8 cellular contexts compared by ENCODE assay signal in the genomic region with DNA sequence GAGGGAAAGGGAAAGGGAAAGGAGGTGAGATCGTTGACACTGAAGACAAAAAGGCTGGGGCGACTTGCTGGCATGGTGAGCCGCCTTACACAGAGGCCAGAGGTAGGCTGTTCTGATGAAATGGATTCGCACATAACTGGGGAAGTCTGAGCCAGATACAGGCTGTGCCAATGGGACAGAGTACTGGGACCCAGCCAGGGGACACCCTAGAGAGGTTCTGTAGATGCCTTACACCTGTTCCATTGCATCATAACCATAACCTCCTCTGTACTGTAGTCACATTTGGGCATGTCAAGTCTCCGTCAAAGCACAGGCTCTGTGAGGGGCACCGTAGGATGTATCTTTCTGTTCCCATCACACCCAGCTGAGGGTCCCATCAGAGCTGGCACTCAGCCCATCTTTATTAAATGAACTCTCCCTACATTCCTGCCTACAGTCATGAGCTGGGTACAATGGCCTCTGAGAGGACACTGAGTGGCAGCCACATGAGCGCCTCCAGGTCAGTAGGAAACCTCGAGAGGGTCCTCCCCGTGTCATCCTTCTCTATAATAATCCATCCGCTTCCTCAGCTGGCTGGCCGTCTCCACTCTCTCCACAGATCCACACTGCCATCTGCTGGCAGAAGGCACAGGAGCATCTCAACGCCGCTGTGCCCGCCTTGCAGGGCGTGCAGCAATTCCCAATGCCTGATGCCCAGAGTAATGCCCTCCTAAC.
DNase-seq lines count a peak whose midpoint lies in the region; ATAC-seq and TF ChIP-seq lines count a peak whose summit lies in the region.

No MANE protein-coding gene starts in this region.

- TF ChIP-seq CTCF in SK-N-SH (IDR thresholded peaks at IDR 0.05), result peak; percentile 91
- TF ChIP-seq CTCF in prostate gland (IDR thresholded peaks at IDR 0.05), result peak; percentile 54 to 82 (median 70)
- TF ChIP-seq CTCF in uterus (IDR thresholded peaks at IDR 0.05), result peak; percentile 80 to 91 (median 84)

- H4K20me1 ChIP-seq in SK-N-SH (ENCODE audit: insufficient read depth), result no peaks in the 10 kb centered on the region

- H3K9me3 ChIP-seq in SK-N-SH, result no peaks in the 10 kb centered on the region
- H3K9me3 ChIP-seq in prostate gland, result no peaks in the 10 kb centered on the region
- H3K9me3 ChIP-seq in uterus, result no peaks in the 10 kb centered on the region

- no peak overlapping the region; the same call in 1 of the 2 replicates for H2AFZ ChIP-seq in SK-N-SH (ENCODE audit: low read depth)

- peaks cover 3% of the 10 kb centered on the region for H3F3A ChIP-seq in SK-N-SH (replicated peaks; ENCODE audit: insufficient read depth)

- no peaks in the 10 kb centered on the region for H3K9me2 ChIP-seq in SK-N-SH

- H3K4me3 ChIP-seq in SK-N-SH (ENCODE audit: low read depth in 2 of 2, low read length in 1 of 2), result peak overlapping the region in 1 of 2 experiments; percentile 31; a peak in 1 of 4 replicates
- no peak overlapping the region for H3K4me3 ChIP-seq in prostate gland
- no peak overlapping the region for H3K4me3 ChIP-seq in uterus

- TF ChIP-seq POLR2A in prostate gland (IDR thresholded peaks at IDR 0.05) (no peak), uterus (IDR thresholded peaks at IDR 0.05) (no peak)

- CTCF ChIA-PET in SK-N-SH (lab: Yijun Ruan, JAX), result interaction anchor here (0.6 to 2.7 kb wide), 20 partner anchors 8 to 991 kb away, joined by 3 to 27 read pairs (median 4); no protein-coding TSS in a partner anchor

- H3K4me1 ChIP-seq in SK-N-SH (ENCODE audit: control insufficient read depth in 1 of 2, insufficient read depth in 2 of 2, low read depth in 1 of 2, low read length in 1 of 2) (peaks cover 0 to 9% of the 10 kb centered on the region in 2 experiments; a peak in 1 of 4 replicates), prostate gland (replicated peaks) (no peaks in the 10 kb centered on the region), uterus (no peaks in the 10 kb centered on the region)

- POLR2A ChIA-PET in SK-N-SH (lab: Yijun Ruan, JAX), result no interaction called here

- ATAC-seq in Right ventricle myocardium inferior, result peak; percentile 79

- H3K79me2 ChIP-seq in SK-N-SH (ENCODE audit: insufficient read depth), result no peaks in the 10 kb centered on the region

- H3K4me3 Mint-ChIP-seq in activated naive CD4-positive, alpha-beta T cell treated with anti-CD3 and anti-CD28 coated beads, Interleukin-2, amount 50 U/mL, for 24 hours, result peak overlapping the region; percentile 40

- H3K36me3 ChIP-seq in SK-N-SH (replicated peaks in 1 of 2; ENCODE audit: control insufficient read depth in 1 of 2, insufficient read depth in 2 of 2, low read length in 1 of 2) (no peaks in the 10 kb centered on the region), prostate gland (no peaks in the 10 kb centered on the region), uterus (no peaks in the 10 kb centered on the region)

- no peak overlapping the region for H3K27ac Mint-ChIP-seq in activated naive CD4-positive, alpha-beta T cell treated with anti-CD3 and anti-CD28 coated beads, Interleukin-2, amount 50 U/mL, for 24 hours

- intact Hi-C loops in Right ventricle myocardium inferior (cut with DNase I), result no loop called here
- intact Hi-C loops in prostate gland (cut with DNase I), result no loop called here
- intact Hi-C loops in uterus (cut with DNase I; ENCODE audit: low total_unique reads), result no loop called here

- no peak overlapping the region for H3K9ac ChIP-seq in SK-N-SH

- H3K9me3 Mint-ChIP-seq in activated naive CD4-positive, alpha-beta T cell treated with anti-CD3 and anti-CD28 coated beads, Interleukin-2, amount 50 U/mL, for 24 hours, result no peaks in the 10 kb centered on the region

- WGBS in SK-N-SH (ENCODE audit: low lambda C conversion rate), result 30% methylated on average over 11 of the region's 15 CpGs
- 26% methylated on average over 14 of the region's 15 CpGs for WGBS in prostate gland

- H3K27me3 ChIP-seq in SK-N-SH (ENCODE audit: insufficient read depth), result no peaks in the 10 kb centered on the region; the same call in 1 of the 2 replicates
- H3K27me3 ChIP-seq in prostate gland (replicated peaks; ENCODE audit: insufficient read depth), result no peaks in the 10 kb centered on the region
- no peaks in the 10 kb centered on the region for H3K27me3 ChIP-seq in uterus

- peak; percentile 94 for TF ChIP-seq RAD21 in SK-N-SH (IDR thresholded peaks at IDR 0.05; ENCODE audit: low read length)

- no peak overlapping the region for H3K27ac ChIP-seq in SK-N-SH (ENCODE audit: low read depth in 2 of 2, low read length in 1 of 2)
- H3K27ac ChIP-seq in prostate gland, result no peak overlapping the region
- no peak overlapping the region for H3K27ac ChIP-seq in uterus

- no peaks in the 10 kb centered on the region for H3K36me3 Mint-ChIP-seq in activated naive CD4-positive, alpha-beta T cell treated with anti-CD3 and anti-CD28 coated beads, Interleukin-2, amount 50 U/mL, for 24 hours

- H3K27me3 Mint-ChIP-seq in activated naive CD4-positive, alpha-beta T cell treated with anti-CD3 and anti-CD28 coated beads, Interleukin-2, amount 50 U/mL, for 24 hours, result no peaks in the 10 kb centered on the region

- H3K4me2 ChIP-seq in SK-N-SH, result no peak overlapping the region

- H3K4me1 Mint-ChIP-seq in activated naive CD4-positive, alpha-beta T cell treated with anti-CD3 and anti-CD28 coated beads, Interleukin-2, amount 50 U/mL, for 24 hours, result peaks cover 19% of the 10 kb centered on the region

- no peak for TF ChIP-seq EP300 in SK-N-SH (IDR thresholded peaks at IDR 0.05; ENCODE audit: borderline replicate concordance in 1 of 2, low read depth in 1 of 2, low read length in 1 of 2)

- DNase-seq in GM04504 (ENCODE audit: low read depth), result peak; percentile 46
- peak; percentile 72 for DNase-seq in H4 (ENCODE audit: low spot score)
- peak; percentile 73 for DNase-seq in LoVo (ENCODE audit: low spot score)
- DNase-seq in SK-N-SH, result peak; percentile 79
- DNase-seq in Right ventricle myocardium inferior (ENCODE audit: missing footprints), result peak; percentile 87
- peak; percentile 62 for DNase-seq in prostate gland (ENCODE audit: low spot score)
- peak; percentile 75 to 79 for DNase-seq in uterus

TF ChIP-seq in SK-N-SH, 30 proteins besides CTCF, POLR2A, EP300 and RAD21:
- TF ChIP-seq CHD2 (IDR thresholded peaks at IDR 0.05; ENCODE audit: low read length, partially characterized antibody) (no peak), SMC3 (IDR thresholded peaks at IDR 0.05; ENCODE audit: low read depth, low read length) (peak; percentile 76), SIN3A (IDR thresholded peaks at IDR 0.05; ENCODE audit: borderline replicate concordance, low read depth, low read length) (no peak), TCF12 (IDR thresholded peaks at IDR 0.05) (no peak), FOXJ3 (CRISPR knock-in tag; IDR thresholded peaks at IDR 0.05) (no peak), NFIC (IDR thresholded peaks at IDR 0.05; ENCODE audit: borderline replicate concordance) (peak; percentile 31; the same call in 1 of the 2 replicates)
- TF ChIP-seq, protein P1, sequence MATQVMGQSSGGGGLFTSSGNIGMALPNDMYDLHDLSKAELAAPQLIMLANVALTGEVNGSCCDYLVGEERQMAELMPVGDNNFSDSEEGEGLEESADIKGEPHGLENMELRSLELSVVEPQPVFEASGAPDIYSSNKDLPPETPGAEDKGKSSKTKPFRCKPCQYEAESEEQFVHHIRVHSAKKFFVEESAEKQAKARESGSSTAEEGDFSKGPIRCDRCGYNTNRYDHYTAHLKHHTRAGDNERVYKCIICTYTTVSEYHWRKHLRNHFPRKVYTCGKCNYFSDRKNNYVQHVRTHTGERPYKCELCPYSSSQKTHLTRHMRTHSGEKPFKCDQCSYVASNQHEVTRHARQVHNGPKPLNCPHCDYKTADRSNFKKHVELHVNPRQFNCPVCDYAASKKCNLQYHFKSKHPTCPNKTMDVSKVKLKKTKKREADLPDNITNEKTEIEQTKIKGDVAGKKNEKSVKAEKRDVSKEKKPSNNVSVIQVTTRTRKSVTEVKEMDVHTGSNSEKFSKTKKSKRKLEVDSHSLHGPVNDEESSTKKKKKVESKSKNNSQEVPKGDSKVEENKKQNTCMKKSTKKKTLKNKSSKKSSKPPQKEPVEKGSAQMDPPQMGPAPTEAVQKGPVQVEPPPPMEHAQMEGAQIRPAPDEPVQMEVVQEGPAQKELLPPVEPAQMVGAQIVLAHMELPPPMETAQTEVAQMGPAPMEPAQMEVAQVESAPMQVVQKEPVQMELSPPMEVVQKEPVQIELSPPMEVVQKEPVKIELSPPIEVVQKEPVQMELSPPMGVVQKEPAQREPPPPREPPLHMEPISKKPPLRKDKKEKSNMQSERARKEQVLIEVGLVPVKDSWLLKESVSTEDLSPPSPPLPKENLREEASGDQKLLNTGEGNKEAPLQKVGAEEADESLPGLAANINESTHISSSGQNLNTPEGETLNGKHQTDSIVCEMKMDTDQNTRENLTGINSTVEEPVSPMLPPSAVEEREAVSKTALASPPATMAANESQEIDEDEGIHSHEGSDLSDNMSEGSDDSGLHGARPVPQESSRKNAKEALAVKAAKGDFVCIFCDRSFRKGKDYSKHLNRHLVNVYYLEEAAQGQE (IDR thresholded peaks at IDR 0.05; ENCODE audit: low read depth, low read length), result no peak
